ENCODE assay signal across 1 cellular context in genomic region chr20:4082406-4083102, GRCh38.
TF ChIP-seq lines count a peak whose summit lies in the region.

No MANE protein-coding gene starts in this region.

TF ChIP-seq in HepG2, 621 proteins besides CTCF, POLR2A, EP300 and RAD21 (continued from another document and continues in another):
- TF ChIP-seq POGK (CRISPR knock-in tag; conservative IDR thresholded peaks at IDR 0.05) (0 out of 2 replicates have a peak, but pooled peaks have one; percentile 18), AGO2 (optimal IDR thresholded peaks at IDR 0.05; ENCODE audit: low read depth, low read length) (no peak), CHD4 (IDR thresholded peaks at IDR 0.05; ENCODE audit: borderline replicate concordance, low read length) (no peak), MAX (IDR thresholded peaks at IDR 0.05) (peak; percentile 6), ZBTB25 (CRISPR knock-in tag; IDR thresholded peaks at IDR 0.05) (no peak), ZNF275 (CRISPR knock-in tag; IDR thresholded peaks at IDR 0.05; ENCODE audit: borderline replicate concordance) (no peak), E2F2 (CRISPR knock-in tag; IDR thresholded peaks at IDR 0.05; ENCODE audit: borderline replicate concordance) (no peak), ARNTL (CRISPR knock-in tag; IDR thresholded peaks at IDR 0.05) (no peak), IKZF4 (CRISPR knock-in tag; IDR thresholded peaks at IDR 0.05; ENCODE audit: borderline replicate concordance, low read depth, not compliant biosample characterization) (no peak), CEBPG (CRISPR knock-in tag; IDR thresholded peaks at IDR 0.05) (peak; percentile 89), PLSCR1 (CRISPR knock-in tag; IDR thresholded peaks at IDR 0.05; ENCODE audit: borderline replicate concordance) (no peak), HMGXB3 (CRISPR knock-in tag; IDR thresholded peaks at IDR 0.05; ENCODE audit: borderline replicate concordance) (no peak), ZFP36 (IDR thresholded peaks at IDR 0.05; ENCODE audit: borderline replicate concordance, low read depth, low read length, partially characterized antibody) (no peak), SP1 (IDR thresholded peaks at IDR 0.05) (no peak), SP1 (CRISPR knock-in tag; IDR thresholded peaks at IDR 0.05) (no peak), ZNF350 (CRISPR knock-in tag; IDR thresholded peaks at IDR 0.05; ENCODE audit: borderline replicate concordance, low read depth) (no peak), SRY (CRISPR knock-in tag; IDR thresholded peaks at IDR 0.05) (no peak), MTERF4 (CRISPR knock-in tag; IDR thresholded peaks at IDR 0.05) (no peak), ZNF790 (CRISPR knock-in tag; IDR thresholded peaks at IDR 0.05; ENCODE audit: borderline replicate concordance) (no peak), ZNF354B (CRISPR knock-in tag; IDR thresholded peaks at IDR 0.05) (no peak), ZNF776 (CRISPR knock-in tag; IDR thresholded peaks at IDR 0.05) (no peak), PHB2 (IDR thresholded peaks at IDR 0.05; ENCODE audit: partially characterized antibody) (no peak), ZFX (CRISPR knock-in tag; IDR thresholded peaks at IDR 0.05; ENCODE audit: low read depth) (0 out of 2 replicates have a peak, but pooled peaks have one; percentile 12), ZNF713 (CRISPR knock-in tag; IDR thresholded peaks at IDR 0.05) (no peak), BHLHE40 (IDR thresholded peaks at IDR 0.05; ENCODE audit: low read length) (no peak), SNAPC5 (CRISPR knock-in tag; IDR thresholded peaks at IDR 0.05; ENCODE audit: borderline replicate concordance) (no peak), ZNF282 (IDR thresholded peaks at IDR 0.05; ENCODE audit: partially characterized antibody) (no peak), MBNL3 (CRISPR knock-in tag; conservative IDR thresholded peaks at IDR 0.05) (no peak), DDIT3 (CRISPR knock-in tag; IDR thresholded peaks at IDR 0.05) (no peak), ZNF782 (CRISPR knock-in tag; IDR thresholded peaks at IDR 0.05; ENCODE audit: borderline replicate concordance) (no peak), ISX (CRISPR knock-in tag; conservative IDR thresholded peaks at IDR 0.05) (no peak), THRA (CRISPR knock-in tag; IDR thresholded peaks at IDR 0.05; ENCODE audit: borderline replicate concordance) (peak; percentile 53; the same call in 1 of the 2 replicates), ZNF3 (CRISPR knock-in tag; IDR thresholded peaks at IDR 0.05) (no peak), SOX13 (IDR thresholded peaks at IDR 0.05) (no peak), SOX13 (CRISPR knock-in tag; conservative IDR thresholded peaks at IDR 0.05 in 1 of 2, IDR thresholded peaks at IDR 0.05 in 1 of 2) (peak in 1 of 2 experiments; percentile 54; a peak in 2 of 4 replicates), FOXO4 (CRISPR knock-in tag; conservative IDR thresholded peaks at IDR 0.05) (no peak), HOXA9 (CRISPR knock-in tag; IDR thresholded peaks at IDR 0.05; ENCODE audit: borderline replicate concordance) (no peak), GPN1 (CRISPR knock-in tag; IDR thresholded peaks at IDR 0.05; ENCODE audit: borderline replicate concordance) (no peak), MIER3 (CRISPR knock-in tag; IDR thresholded peaks at IDR 0.05; ENCODE audit: borderline replicate concordance) (no peak), ZNF550 (CRISPR knock-in tag; IDR thresholded peaks at IDR 0.05; ENCODE audit: borderline replicate concordance) (no peak), MAFK (conservative IDR thresholded peaks at IDR 0.05 in 1 of 2, IDR thresholded peaks at IDR 0.05 in 1 of 2; ENCODE audit: low read length in 2 of 2) (no peak), ZBTB39 (CRISPR knock-in tag; IDR thresholded peaks at IDR 0.05) (no peak)
